11 cellular contexts compared by ENCODE assay signal in genomic region chr3:128274837-128275236, GRCh38.
DNase-seq lines count a peak whose midpoint lies in the region; ATAC-seq lines count a peak whose summit lies in the region.
"Had no signal": no experiment of that assay in that cellular context is flagged by ENCODE, and none has a peak within 500 bp of the region (broad histone marks: within the 10 kb centered on the region; RNA-seq: fewer than 3 reads in every experiment).

No MANE protein-coding gene starts in this region.

- WGBS in mesendoderm (ENCODE audit: extremely low coverage, insufficient coverage, low lambda C conversion rate): no CpG with 5 or more reads among the region's 7 CpGs
- WGBS in neuronal stem cell (ENCODE audit: extremely low coverage in 2 of 2, insufficient read length in 2 of 2, insufficient replicate concordance in 1 of 2), 2 donors: no CpG with 5 or more reads among the region's 7 CpGs

- H3K27ac ChIP-seq in mesendoderm (ENCODE audit: low read depth, low read length) (no peak overlapping the region), neuronal stem cell (replicated peaks; ENCODE audit: low read length) (no peak overlapping the region)
- H3K27ac ChIP-seq: pancreas had no signal

- no peak overlapping the region for H2BK15ac ChIP-seq in mesendoderm (replicated peaks; ENCODE audit: low read depth)
- H2BK15ac ChIP-seq in neuronal stem cell (ENCODE audit: low read length): no peak overlapping the region

- H3K4me1 Mint-ChIP-seq in effector memory CD8-positive, alpha-beta T cell (ENCODE audit: low read depth in 2 of 2): no peaks in the 10 kb centered on the region

- H3K9me3 Mint-ChIP-seq in effector memory CD8-positive, alpha-beta T cell: no peaks in the 10 kb centered on the region
- H3K9me3 Mint-ChIP-seq: CD8-positive, alpha-beta T cell had no signal

- no peak overlapping the region for H2BK12ac ChIP-seq in neuronal stem cell (ENCODE audit: low read length)

- no peaks in the 10 kb centered on the region for H3K27me3 Mint-ChIP-seq in effector memory CD8-positive, alpha-beta T cell

- H3K4ac ChIP-seq in mesendoderm (ENCODE audit: low read depth, low read length) (no peak overlapping the region), neuronal stem cell (ENCODE audit: low read length) (no peak overlapping the region)

- H3K14ac ChIP-seq in neuronal stem cell (ENCODE audit: low read length): no peak overlapping the region

- H2BK5ac ChIP-seq in mesendoderm (ENCODE audit: low read length): no peak overlapping the region
- no peak overlapping the region for H2BK5ac ChIP-seq in neuronal stem cell (ENCODE audit: low read length)

- no peak overlapping the region for H4K8ac ChIP-seq in mesendoderm (ENCODE audit: low read depth, low read length)
- no peak overlapping the region for H4K8ac ChIP-seq in neuronal stem cell (ENCODE audit: low read depth, low read length)

- no peak overlapping the region for H3K4me3 ChIP-seq in NT2/D1 (ENCODE audit: insufficient read length, low read depth)
- H3K4me3 ChIP-seq in mesendoderm (ENCODE audit: low read length): no peak overlapping the region
- no peak overlapping the region for H3K4me3 ChIP-seq in neuronal stem cell (ENCODE audit: low read length in 2 of 2)
- H3K4me3 ChIP-seq: pancreas had no signal

- H3K9ac ChIP-seq in NT2/D1 (ENCODE audit: insufficient read length, low read depth) (no peak overlapping the region), mesendoderm (ENCODE audit: low read length) (no peak overlapping the region), neuronal stem cell (ENCODE audit: low read depth, low read length, poor library complexity) (no peak overlapping the region)

- H3K27me3 ChIP-seq in NT2/D1 (ENCODE audit: insufficient read depth, insufficient read length): no peaks in the 10 kb centered on the region
- H3K27me3 ChIP-seq in mesendoderm (ENCODE audit: insufficient read depth, low read length, poor library complexity): no peaks in the 10 kb centered on the region
- H3K27me3 ChIP-seq in neuronal stem cell (ENCODE audit: control insufficient read depth in 3 of 3, insufficient read depth in 3 of 3, low read depth in 1 of 3, low read length in 3 of 3): no peaks in the 10 kb centered on the region
- H3K27me3 ChIP-seq: pancreas had no signal

- DNase-seq in Caki2 (ENCODE audit: low read depth) (peak; percentile 16), NT2/D1 (ENCODE audit: low read depth, low spot score) (peak; percentile 42), mesendoderm (peak; percentile 88), neuronal stem cell (ENCODE audit: low spot score) (no peak), NCI-H69 (lab: John Stamatoyannopoulos, UW) (no peak)
- no peak for DNase-seq in effector memory CD8-positive, alpha-beta T cell
- DNase-seq: NCI-H1436, pancreas had no signal

- H3K36me3 Mint-ChIP-seq in effector memory CD8-positive, alpha-beta T cell (ENCODE audit: insufficient read depth): peaks cover 8% of the 10 kb centered on the region

- H2AFZ ChIP-seq in neuronal stem cell (ENCODE audit: low read length): no peak overlapping the region

- H3K4me2 ChIP-seq in mesendoderm (ENCODE audit: low read length) (no peak overlapping the region), neuronal stem cell (ENCODE audit: insufficient read depth, low read length, poor library complexity, severe bottlenecking) (no peak overlapping the region)

- H2AK5ac ChIP-seq in mesendoderm (ENCODE audit: low read length) (no peak overlapping the region), neuronal stem cell (ENCODE audit: low read depth, low read length) (no peak overlapping the region)

- in situ Hi-C loops in Caki2 (cut with HindIII; ENCODE audit: low pct_unique_long_range_greater_than_20kb, low sequenced_read_pairs): no loop called here

- H2BK120ac ChIP-seq in mesendoderm (ENCODE audit: low read depth, low read length): no peak overlapping the region
- H2BK120ac ChIP-seq in neuronal stem cell (ENCODE audit: low read depth, low read length): no peak overlapping the region

- H3K27ac Mint-ChIP-seq in effector memory CD8-positive, alpha-beta T cell: peak overlapping the region; percentile 30 to 56

- H3K56ac ChIP-seq in mesendoderm (ENCODE audit: low read length): no peak overlapping the region

- H3K23ac ChIP-seq in mesendoderm (ENCODE audit: low read length) (no peak overlapping the region), neuronal stem cell (ENCODE audit: low read depth, low read length, poor library complexity) (no peak overlapping the region)

- H3K18ac ChIP-seq in mesendoderm (ENCODE audit: low read length): no peak overlapping the region
- H3K18ac ChIP-seq in neuronal stem cell (ENCODE audit: low read length): no peak overlapping the region

- H3K4me1 ChIP-seq in NT2/D1 (ENCODE audit: insufficient read depth, insufficient read length) (peaks cover 32% of the 10 kb centered on the region), mesendoderm (ENCODE audit: control insufficient read depth, low read depth, low read length) (peaks cover 2% of the 10 kb centered on the region), neuronal stem cell (ENCODE audit: control insufficient read depth in 2 of 2, insufficient read depth in 1 of 2, low read depth in 1 of 2, low read length in 2 of 2) (peaks cover 14 to 18% of the 10 kb centered on the region in 2 donors)
- H3K4me1 ChIP-seq: pancreas had no signal

- H3K4me3 Mint-ChIP-seq in effector memory CD8-positive, alpha-beta T cell: no peak overlapping the region
- H3K4me3 Mint-ChIP-seq: CD8-positive, alpha-beta T cell had no signal

- no peak overlapping the region for H4K91ac ChIP-seq in neuronal stem cell (ENCODE audit: low read depth, low read length, poor library complexity)

- H3K9me3 ChIP-seq in NT2/D1 (ENCODE audit: insufficient read depth, low read length) (no peaks in the 10 kb centered on the region), neuronal stem cell (replicated peaks in 1 of 2; ENCODE audit: control insufficient read depth in 2 of 2, insufficient read depth in 1 of 2, low read depth in 1 of 2, low read length in 2 of 2) (no peaks in the 10 kb centered on the region)
- H3K9me3 ChIP-seq: pancreas had no signal

- H3K79me1 ChIP-seq in mesendoderm (ENCODE audit: low read length) (no peaks in the 10 kb centered on the region), neuronal stem cell (ENCODE audit: low read depth, low read length) (no peaks in the 10 kb centered on the region)

- no peak overlapping the region for H4K5ac ChIP-seq in mesendoderm (ENCODE audit: low read length)

- ATAC-seq in effector memory CD8-positive, alpha-beta T cell (replicated peaks): no peak
- no peak for ATAC-seq in HG03457 (IDR thresholded peaks at IDR 0.05; ENCODE audit: unreplicated experiment)
- ATAC-seq in activated CD4-positive, CD25-positive, alpha-beta regulatory T cell treated with anti-CD3 and anti-CD28 coated beads, Interleukin-2, amount 50 U/mL, for 24 hours: no peak
- ATAC-seq: CD8-positive, alpha-beta T cell; pancreas had no signal

- no peaks in the 10 kb centered on the region for H3K79me2 ChIP-seq in mesendoderm (ENCODE audit: control insufficient read depth, insufficient read depth, low read length)

- H3K36me3 ChIP-seq in NT2/D1 (ENCODE audit: insufficient read depth, insufficient read length, low read length): peaks cover 2% of the 10 kb centered on the region
- no peaks in the 10 kb centered on the region for H3K36me3 ChIP-seq in mesendoderm (ENCODE audit: control insufficient read depth, insufficient read depth, low read length)
- H3K36me3 ChIP-seq in neuronal stem cell (replicated peaks in 1 of 2; ENCODE audit: control insufficient read depth in 2 of 2, insufficient read depth in 2 of 2, low read length in 2 of 2): no peaks in the 10 kb centered on the region
- H3K36me3 ChIP-seq: pancreas had no signal

Comparison
In these comparisons a context has a peak if more than half of its experiments do, and no peak if none do; other contexts are left out.
1. DNase-seq: peak in Caki2 (single experiment), NT2/D1 (single experiment) and mesendoderm (single experiment); none in effector memory CD8-positive, alpha-beta T cell (0 of 3), neuronal stem cell (single experiment) and NCI-H69 (single experiment).